ENCODE assay signal across 9 cellular contexts in the genomic region with DNA sequence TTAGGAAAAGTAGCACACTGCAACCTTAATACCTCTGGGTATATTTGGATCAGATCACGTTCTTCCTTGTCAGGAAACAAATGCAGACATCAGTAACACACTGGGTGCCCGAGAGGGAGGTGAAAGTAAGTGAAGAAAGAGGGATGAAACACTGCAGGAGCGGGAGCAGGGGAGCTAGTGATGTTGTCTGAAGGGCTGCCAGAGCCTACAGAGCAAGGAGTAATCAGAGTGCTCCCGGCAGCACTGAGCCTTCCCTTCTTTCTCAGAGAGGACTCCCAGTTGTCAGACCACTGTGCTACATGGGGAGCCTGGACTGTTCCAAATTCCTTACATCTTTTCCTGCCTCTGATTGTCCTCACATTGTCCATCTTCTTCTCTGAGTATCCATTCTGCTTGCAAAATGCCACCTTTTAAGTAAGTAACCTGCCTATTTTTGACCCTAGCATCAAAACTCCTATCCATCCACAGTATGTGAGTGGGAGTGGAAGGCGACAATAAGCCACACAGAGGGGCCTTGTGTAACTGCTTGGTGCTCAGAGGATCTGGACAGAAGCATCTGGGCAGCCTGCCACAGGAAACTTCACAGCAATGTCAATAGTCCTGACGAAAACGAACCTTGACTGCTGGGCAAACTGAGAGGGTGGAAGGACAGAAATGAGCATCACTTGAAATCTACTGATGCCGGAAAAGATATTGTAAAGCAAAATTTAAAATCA. TPM values are rescaled to one million over a fixed set of nuclear protein-coding genes. Genes with fewer than 3 reads are reported as not detected.
A peak's percentile ranks its signal among the peaks of the same experiment; 100 is the strongest.
DNase-seq lines count a peak whose midpoint lies in the region; ATAC-seq and TF ChIP-seq lines count a peak whose summit lies in the region.
"Had no signal": no experiment of that assay in that cellular context is flagged by ENCODE, and none has a peak within 500 bp of the region (broad histone marks: within the 10 kb centered on the region; RNA-seq: fewer than 3 reads in every experiment).

No MANE protein-coding gene starts in this region.

- TF ChIP-seq CTCF in mammary epithelial cell (conservative IDR thresholded peaks at IDR 0.05 in 1 of 2, IDR thresholded peaks at IDR 0.05 in 1 of 2; ENCODE audit: extremely low read depth in 1 of 2, insufficient read depth in 1 of 2, low read depth in 1 of 2, low read length in 2 of 2): no peak
- no peak for TF ChIP-seq CTCF in right lobe of liver (IDR thresholded peaks at IDR 0.05)
- no peak for TF ChIP-seq CTCF in stomach (IDR thresholded peaks at IDR 0.05)

- dilution Hi-C loops in mammary epithelial cell (cut with HindIII; ENCODE audit: low sequenced_read_pairs): no loop called here

- CTCF ChIA-PET in mammary epithelial cell (lab: Charles Lee; ENCODE audit: low non-redundant PET): no interaction called here

- 44% methylated on average over 7 of the region's 8 CpGs for WGBS in mammary epithelial cell (ENCODE audit: low coverage, missing lambda C conversion rate)
- 36% methylated on average over 8 of the region's 8 CpGs for WGBS in right lobe of liver (ENCODE audit: insufficient coverage, low coverage, low lambda C conversion rate, missing lambda C conversion rate)
- 48 to 69% (median 59%) methylated on average over 8 of the region's 8 CpGs for WGBS in stomach, 5 donors

- peak overlapping the region; percentile 30 for H2AFZ ChIP-seq in mammary epithelial cell (ENCODE audit: low read depth, low read length)

- no peak for TF ChIP-seq EP300 in stomach (IDR thresholded peaks at IDR 0.05)

- no peaks in the 10 kb centered on the region for H3K9me3 ChIP-seq in mammary epithelial cell (replicated peaks; ENCODE audit: insufficient read depth, low read length)
- no peaks in the 10 kb centered on the region for H3K9me3 ChIP-seq in right lobe of liver
- H3K9me3 ChIP-seq in stomach: no peaks in the 10 kb centered on the region

- H3K4me3 ChIP-seq in mammary epithelial cell (replicated peaks in 1 of 3; ENCODE audit: insufficient read depth in 1 of 3, low read depth in 2 of 3, low read length in 3 of 3): no peak overlapping the region
- H3K4me3 ChIP-seq in right lobe of liver: no peak overlapping the region
- no peak overlapping the region for H3K4me3 ChIP-seq in stomach

- no peak overlapping the region for H3K4me2 ChIP-seq in mammary epithelial cell (ENCODE audit: insufficient read depth, low read depth, low read length)

- no peaks in the 10 kb centered on the region for H3K79me2 ChIP-seq in mammary epithelial cell (ENCODE audit: insufficient read depth, low read length)

- H3K4me1 ChIP-seq in mammary epithelial cell (ENCODE audit: insufficient read depth, low read length) (peaks cover 24% of the 10 kb centered on the region), right lobe of liver (peaks cover 0 to 3% (median 0%) of the 10 kb centered on the region in 4 donors), stomach (peaks cover 11 to 36% (median 19%) of the 10 kb centered on the region in 4 donors)

- no peak overlapping the region for H3K27ac ChIP-seq in mammary epithelial cell (ENCODE audit: insufficient read depth, low read depth, low read length)
- no peak overlapping the region for H3K27ac ChIP-seq in right lobe of liver
- H3K27ac ChIP-seq in stomach: peak overlapping the region in 4 of 5 donors; percentile 4 to 59 (median 36)

- H3K9ac ChIP-seq in mammary epithelial cell (ENCODE audit: insufficient read depth, low read length): no peak overlapping the region

- intact Hi-C loops in mammary epithelial cell (cut with micrococcal nuclease): loop anchor here (5.0 kb wide), 1 partner anchor 164 kb away; no protein-coding TSS in a partner anchor
- intact Hi-C loops in right lobe of liver (cut with DNase I): no loop called here
- intact Hi-C loops in stomach (cut with DNase I; ENCODE audit: low total_unique reads): no loop called here

- TF ChIP-seq POLR2A in right lobe of liver (IDR thresholded peaks at IDR 0.05) (no peak), stomach (IDR thresholded peaks at IDR 0.05) (no peak)

- in situ Hi-C loops in mammary epithelial cell (cut with MboI; ENCODE audit: low sequenced_read_pairs in 2 of 2): loop anchor here in 1 of 2 donors (10.0 kb wide), 1 partner anchor 103 kb away; the partner anchor contains the start of gene NEMP2

- H3K36me3 ChIP-seq in mammary epithelial cell (ENCODE audit: insufficient read depth, low read length) (no peaks in the 10 kb centered on the region), right lobe of liver (no peaks in the 10 kb centered on the region), stomach (no peaks in the 10 kb centered on the region)

- H4K20me1 ChIP-seq in mammary epithelial cell (ENCODE audit: insufficient read depth, low read length): no peaks in the 10 kb centered on the region

- H3K27me3 ChIP-seq in mammary epithelial cell (ENCODE audit: insufficient read depth, low read length) (no peaks in the 10 kb centered on the region), right lobe of liver (no peaks in the 10 kb centered on the region), stomach (no peaks in the 10 kb centered on the region)

- no TSS peak for BruUV-seq in mammary epithelial cell (replicated peaks; lab: Mats Ljungman, UMichigan)

- ATAC-seq in right lobe of liver (peak; percentile 97 to 98 (median 98)), GM21717 (IDR thresholded peaks at IDR 0.05; ENCODE audit: unreplicated experiment) (no peak), GM18868 (IDR thresholded peaks at IDR 0.05; ENCODE audit: unreplicated experiment) (no peak)

- DNase-seq in NCI-H526 (lab: John Stamatoyannopoulos, UW) (peak; percentile 45 to 52), mammary epithelial cell (no peak), right lobe of liver (peak; percentile 81 to 85 (median 82)), stomach (peak; percentile 38), SW480 (ENCODE audit: low spot score) (no peak)
- no peak for DNase-seq in activated naive CD4-positive, alpha-beta T cell treated with anti-CD3 and anti-CD28 coated beads, Interleukin-2, amount 50 U/mL, for 16 hours
- DNase-seq: activated CD4-positive, alpha-beta T cell treated with anti-CD3 and anti-CD28 coated beads for 4 hours had no signal

RNA-seq across cellular contexts. Expression of gene NAB1, which starts 10.8 kb away (rescaled TPM):
- total RNA-seq in mammary epithelial cell: 10 to 100 TPM; 41.6 to 43.2 TPM
- 16.0 TPM for polyA plus RNA-seq in mammary epithelial cell
- polyA minus RNA-seq in mammary epithelial cell: 87.3 TPM
- 10 to 100 TPM; 22.0 to 29.9 (median 23.8) TPM for total RNA-seq in right lobe of liver
- total RNA-seq in stomach: 100 to 1,000 TPM in 2 of 5 donors, 10 to 100 TPM in 3; 29.3 to 121 (median 61.6) TPM
- 10 to 100 TPM; 14.2 to 24.0 (median 18.4) TPM for polyA plus RNA-seq in stomach

Comparison
In these comparisons a context has a peak if more than half of its experiments do, and no peak if none do; other contexts are left out.
1. DNase-seq: peak in NCI-H526 (2 of 2), right lobe of liver (3 of 3) and stomach (single experiment); none in mammary epithelial cell (single experiment), activated naive CD4-positive, alpha-beta T cell treated with anti-CD3 and anti-CD28 coated beads, Interleukin-2, amount 50 U/mL, for 16 hours (single experiment) and SW480 (single experiment).
2. H3K27ac ChIP-seq: peak in stomach (4 of 5); none in mammary epithelial cell (single experiment) and right lobe of liver (0 of 3).
3. ATAC-seq: peak in right lobe of liver (4 of 4); none in GM21717 (single experiment) and GM18868 (single experiment).